In genomic region chr11:134349802-134350355, GRCh38 we compare ENCODE assay signal across 1 cellular context.
TF ChIP-seq lines count a peak whose summit lies in the region.

No MANE protein-coding gene starts in this region.

TF ChIP-seq in GM12878, 131 proteins besides CTCF, POLR2A, EP300 and RAD21:
- TF ChIP-seq SPI1 (IDR thresholded peaks at IDR 0.05; ENCODE audit: borderline replicate concordance, insufficient read depth, low read depth, low read length): 0 out of 2 replicates have a peak, but pooled peaks have one; percentile 4
- TF ChIP-seq TCF3 (IDR thresholded peaks at IDR 0.05; ENCODE audit: borderline replicate concordance, insufficient read depth, low read depth, low read length): 0 out of 2 replicates have a peak, but pooled peaks have one; percentile 0
- no peak for TF ChIP-seq ZNF622 (IDR thresholded peaks at IDR 0.05)
